1 cellular context compared by ENCODE assay signal in the genomic region with DNA sequence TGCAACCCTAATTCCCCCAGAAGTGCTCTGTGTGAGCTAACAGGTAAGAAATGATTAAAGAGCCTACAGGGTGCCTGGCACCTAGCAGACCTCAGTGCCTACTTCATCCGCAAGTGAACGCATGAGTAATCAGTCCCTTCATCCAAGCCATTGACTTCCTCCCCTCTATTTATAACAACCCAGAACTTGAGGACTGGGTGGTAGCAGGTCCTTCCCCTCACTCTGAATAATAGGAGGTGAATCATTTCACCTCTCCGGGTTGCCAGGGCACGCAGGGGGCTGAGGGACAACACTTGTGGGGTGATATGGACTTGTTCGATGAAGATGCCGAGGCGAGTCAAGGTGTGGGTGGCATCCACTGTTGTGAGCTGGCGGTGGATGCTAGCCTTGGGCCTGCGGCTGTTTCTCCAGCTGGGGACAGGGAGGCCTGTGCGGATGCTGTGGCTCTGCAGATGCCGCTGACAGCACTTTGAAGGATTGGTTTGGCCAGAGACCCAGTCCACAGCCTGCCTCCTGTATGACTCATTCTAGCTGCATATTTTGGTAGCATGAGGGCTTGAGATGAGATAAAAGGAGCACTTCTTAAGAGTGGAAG.
TF ChIP-seq lines count a peak whose summit lies in the region.

No MANE protein-coding gene starts in this region.

TF ChIP-seq in GM12878, 131 proteins besides CTCF, POLR2A, EP300 and RAD21 (continued from another document):
- TF ChIP-seq HSF1 (IDR thresholded peaks at IDR 0.05; ENCODE audit: low read depth, low read length) (no peak), MTA3 (IDR thresholded peaks at IDR 0.05; ENCODE audit: borderline replicate concordance, low read length) (0 out of 2 replicates have a peak, but pooled peaks have one; percentile 52), RUNX3 (IDR thresholded peaks at IDR 0.05; ENCODE audit: low read length) (peak; percentile 83), SRF (IDR thresholded peaks at IDR 0.05; ENCODE audit: low read depth in 2 of 2, low read length in 2 of 2) (no peak), ATF7 (IDR thresholded peaks at IDR 0.05; ENCODE audit: low read depth) (peak; percentile 58; the same call in 1 of the 2 replicates), BRCA1 (IDR thresholded peaks at IDR 0.05; ENCODE audit: low read depth, low read length) (no peak), NR2F1 (conservative IDR thresholded peaks at IDR 0.05) (peak; percentile 55; the same call in 1 of the 2 replicates), CREM (IDR thresholded peaks at IDR 0.05; ENCODE audit: low read depth) (0 out of 2 replicates have a peak, but pooled peaks have one; percentile 16), ZNF384 (IDR thresholded peaks at IDR 0.05; ENCODE audit: borderline replicate concordance, low read depth, low read length) (no peak), BHLHE40 (IDR thresholded peaks at IDR 0.05; ENCODE audit: borderline replicate concordance in 1 of 2, low read depth in 2 of 2, low read length in 1 of 2) (peak in 1 of 2 experiments; percentile 52; a peak in 3 of 4 replicates), POU2F2 (IDR thresholded peaks at IDR 0.05; ENCODE audit: borderline replicate concordance, low read depth, low read length) (peak; percentile 53; the same call in 1 of the 3 replicates)
